1 cellular context compared by ENCODE assay signal in the genomic region with DNA sequence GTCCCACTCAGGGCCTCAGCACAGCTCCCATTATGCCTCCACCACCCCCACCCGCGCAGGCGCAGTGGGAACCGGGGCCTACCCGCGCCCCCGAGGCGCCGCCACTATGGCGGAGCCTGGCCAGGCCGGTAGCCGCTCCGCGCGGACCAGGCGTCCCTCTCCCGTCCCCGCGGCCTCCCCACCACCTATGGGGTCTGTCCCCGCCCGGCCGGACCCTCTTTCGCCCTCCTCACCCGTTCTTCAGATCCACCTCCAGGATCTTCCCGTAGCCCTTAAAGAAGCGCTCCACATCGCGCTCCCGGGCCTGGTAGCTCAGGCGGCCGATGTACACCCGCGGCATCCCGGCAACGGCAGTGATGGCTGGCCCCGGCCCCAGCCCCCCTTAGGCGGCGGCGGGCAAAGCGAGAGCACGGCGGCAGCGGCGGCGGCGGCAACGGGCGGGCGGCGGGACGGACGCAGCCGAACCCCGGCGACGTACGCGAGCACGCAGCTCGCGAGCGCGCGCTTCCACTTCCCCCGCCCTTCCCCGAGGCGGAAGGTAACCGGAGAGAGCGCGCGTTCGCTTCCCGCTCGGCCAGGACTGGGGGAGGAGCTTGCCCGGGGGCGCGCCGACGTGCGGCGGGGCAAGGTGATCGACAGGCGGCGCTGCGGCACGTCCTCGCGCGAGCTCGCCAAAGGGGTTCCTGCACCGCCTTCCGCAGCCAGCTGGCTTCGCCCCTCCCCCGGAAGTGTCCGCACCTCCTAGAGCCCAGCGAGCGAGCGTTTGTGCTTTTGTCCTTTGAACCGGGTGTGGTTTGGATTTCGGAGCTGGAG.
TF ChIP-seq lines count a peak whose summit lies in the region.

Gene SRSF4 (minus strand): TSS at position 488 of the 813 bp plus-strand sequence. CDS start 148 bp downstream, at position 340.

TF ChIP-seq in IMR-90, 13 proteins besides CTCF, POLR2A, EP300 and RAD21 (continued from another document):
- TF ChIP-seq USF2 (IDR thresholded peaks at IDR 0.05; ENCODE audit: low read depth, low read length) (no peak), MXI1 (IDR thresholded peaks at IDR 0.05; ENCODE audit: borderline replicate concordance, low read depth, low read length) (0 out of 2 replicates have a peak, but pooled peaks have one; percentile 41), FOS (IDR thresholded peaks at IDR 0.05; ENCODE audit: low read depth, low read length) (no peak)
